35 cellular contexts compared by ENCODE assay signal in genomic region chr10:61613665-61614064, GRCh38. TPM values are rescaled to one million over a fixed set of nuclear protein-coding genes. Genes with fewer than 3 reads are reported as not detected.
"Had no signal": no experiment of that assay in that cellular context is flagged by ENCODE, and none has a peak within 500 bp of the region (broad histone marks: within the 10 kb centered on the region; RNA-seq: fewer than 3 reads in every experiment).

No MANE protein-coding gene starts in this region.

- DNase-seq: Karpas-422, Kasumi-1, MG63, MM.1S, MV-4-11, NCI-H1048, NCI-H1092, NCI-H1092 treated with DMSO at 0.1 percent for 48 hours, NCI-H1105, NCI-H1105 treated with DMSO at 0.1 percent for 48 hours, NCI-H1417, NCI-H1417 treated with DMSO at 0.1 percent for 48 hours, NCI-H1436, NCI-H1436 treated with DMSO at 0.1 percent for 48 hours, NCI-H146, NCI-H1694, NCI-H1694 treated with DMSO at 0.1 percent for 48 hours, NCI-H187, NCI-H187 treated with DMSO at 0.1 percent for 48 hours, NCI-H1930, NCI-H2029, NCI-H2029 treated with DMSO at 0.1 percent for 48 hours, NCI-H2081, NCI-H2081 treated with DMSO at 0.1 percent for 48 hours, NCI-H2107, NCI-H2171, NCI-H2171 treated with DMSO at 0.1 percent for 48 hours, NCI-H2227 treated with DMSO at 0.1 percent for 48 hours, NCI-H226, NCI-H345, NCI-H446, NCI-H446 treated with DMSO at 0.1 percent for 48 hours, NCI-H510A, NCI-H510A treated with DMSO at 0.1 percent for 48 hours had no signal

- H3K4me3 ChIP-seq: MG63 had no signal

- H3K9me3 ChIP-seq: MG63 had no signal

- H3K27me3 ChIP-seq: MG63 had no signal

- H3K36me3 ChIP-seq: MG63 had no signal

RNA-seq across cellular contexts. Expression of gene CABCOCO1, which starts 49.1 kb away (rescaled TPM):
- total RNA-seq: MCF 10A had no signal
